In genomic region chr2:130873700-130874346, GRCh38 we compare ENCODE assay signal across 8 cellular contexts. TPM values are rescaled to one million over a fixed set of nuclear protein-coding genes. Genes with fewer than 3 reads are reported as not detected.
A peak's percentile ranks its signal among the peaks of the same experiment; 100 is the strongest.
DNase-seq lines count a peak whose midpoint lies in the region; ATAC-seq and TF ChIP-seq lines count a peak whose summit lies in the region.

No MANE protein-coding gene starts in this region.

- ATAC-seq in GM19328 (IDR thresholded peaks at IDR 0.05; ENCODE audit: unreplicated experiment) (peak; percentile 75), HG03442 (IDR thresholded peaks at IDR 0.05; ENCODE audit: unreplicated experiment) (peak; percentile 88), naive B cell (ENCODE audit: low read depth in 2 of 2) (peak; percentile 43 to 63)
- ATAC-seq in stimulated activated effector memory CD8-positive, alpha-beta T cell treated with anti-CD3 and anti-CD28 coated beads, Interleukin-12 subunit alpha, Interleukin-12 subunit beta, amount 100 ng/mL, for 72 hours = peak; percentile 73

- H3K27me3 ChIP-seq in NT2/D1 (ENCODE audit: insufficient read depth, insufficient read length) = no peaks in the 10 kb centered on the region

- H3K36me3 ChIP-seq in NT2/D1 (ENCODE audit: insufficient read depth, insufficient read length, low read length) = no peaks in the 10 kb centered on the region

- peak overlapping the region in 2 of 8 donors; percentile 16 to 62 for H3K4me3 Mint-ChIP-seq in naive B cell
- no peak overlapping the region for H3K4me3 Mint-ChIP-seq in stimulated activated effector memory CD8-positive, alpha-beta T cell treated with anti-CD3 and anti-CD28 coated beads, Interleukin-12 subunit alpha, Interleukin-12 subunit beta, amount 100 ng/mL, for 72 hours

- DNase-seq in CD1c-positive myeloid dendritic cell (ENCODE audit: extremely low spot score) (peak; percentile 59), NT2/D1 (ENCODE audit: low read depth, low spot score) (peak; percentile 61), erythroblast (lab: John Stamatoyannopoulos, UW) (peak; percentile 28 to 58), naive B cell (peak; percentile 33)
- DNase-seq in activated CD8-positive, alpha-beta memory T cell treated with anti-CD3 and anti-CD28 coated beads, Interleukin-2, amount 50 U/mL, for 48 hours = peak; percentile 77
- DNase-seq in stimulated activated effector memory CD8-positive, alpha-beta T cell treated with anti-CD3 and anti-CD28 coated beads, Interleukin-12 subunit alpha, Interleukin-12 subunit beta, amount 100 ng/mL, for 72 hours (ENCODE audit: low spot score in 2 of 2) = peak; percentile 61 to 85

- H3K36me3 Mint-ChIP-seq in naive B cell = peaks cover 0 to 4% of the 10 kb centered on the region in 2 donors
- no peaks in the 10 kb centered on the region for H3K36me3 Mint-ChIP-seq in stimulated activated effector memory CD8-positive, alpha-beta T cell treated with anti-CD3 and anti-CD28 coated beads, Interleukin-12 subunit alpha, Interleukin-12 subunit beta, amount 100 ng/mL, for 72 hours

- peaks cover 5 to 8% (median 5%) of the 10 kb centered on the region in 3 donors for H3K4me1 Mint-ChIP-seq in naive B cell
- peaks cover 8% of the 10 kb centered on the region for H3K4me1 Mint-ChIP-seq in stimulated activated effector memory CD8-positive, alpha-beta T cell treated with anti-CD3 and anti-CD28 coated beads, Interleukin-12 subunit alpha, Interleukin-12 subunit beta, amount 100 ng/mL, for 72 hours

- no peak overlapping the region for H3K9ac ChIP-seq in NT2/D1 (ENCODE audit: insufficient read length, low read depth)

- H3K27ac Mint-ChIP-seq in naive B cell = no peak overlapping the region
- no peak overlapping the region for H3K27ac Mint-ChIP-seq in stimulated activated effector memory CD8-positive, alpha-beta T cell treated with anti-CD3 and anti-CD28 coated beads, Interleukin-12 subunit alpha, Interleukin-12 subunit beta, amount 100 ng/mL, for 72 hours

- H3K9me3 ChIP-seq in NT2/D1 (ENCODE audit: insufficient read depth, low read length) = peaks cover 19% of the 10 kb centered on the region; the same call in 1 of the 2 replicates

- H3K27me3 Mint-ChIP-seq in naive B cell = peaks cover 0 to 33% (median 26%) of the 10 kb centered on the region in 3 donors

- peaks cover 0 to 8% (median 0%) of the 10 kb centered on the region in 7 donors for H3K9me3 Mint-ChIP-seq in naive B cell
- H3K9me3 Mint-ChIP-seq in stimulated activated effector memory CD8-positive, alpha-beta T cell treated with anti-CD3 and anti-CD28 coated beads, Interleukin-12 subunit alpha, Interleukin-12 subunit beta, amount 100 ng/mL, for 72 hours = no peaks in the 10 kb centered on the region

- TF ChIP-seq POLR2A in erythroblast (IDR thresholded peaks at IDR 0.05; ENCODE audit: low read length) = no peak

- peaks cover 14% of the 10 kb centered on the region for H3K4me1 ChIP-seq in NT2/D1 (ENCODE audit: insufficient read depth, insufficient read length)

- no peak overlapping the region for H3K4me3 ChIP-seq in NT2/D1 (ENCODE audit: insufficient read length, low read depth)

RNA-seq across cellular contexts. Expression of gene ARHGEF4, which starts 37.1 kb away (rescaled TPM):
- not detected for polyA plus RNA-seq in naive B cell (ENCODE audit: low read depth in 6 of 6)
